ENCODE assay signal across 31 cellular contexts in the genomic region with DNA sequence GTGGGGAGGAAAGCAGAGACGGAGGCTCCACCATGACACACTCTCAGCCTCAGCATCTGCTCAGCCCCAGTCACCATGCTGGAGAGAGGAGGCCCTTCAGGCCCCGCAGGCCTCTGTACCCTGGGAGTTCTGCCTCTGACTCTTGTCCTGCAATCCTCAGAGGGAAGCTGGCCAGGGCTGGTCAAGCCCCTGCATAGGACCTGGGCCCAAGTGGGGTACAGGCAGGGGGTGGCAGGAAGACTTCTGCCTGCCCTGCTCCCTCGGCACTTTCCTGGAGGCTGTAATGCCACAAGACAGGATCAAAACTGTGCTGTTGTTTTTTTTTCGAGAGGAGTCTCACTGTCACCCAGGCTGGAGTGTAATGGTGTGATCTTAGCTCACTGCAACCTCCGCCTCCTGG. TPM values are rescaled to one million over a fixed set of nuclear protein-coding genes. Genes with fewer than 3 reads are reported as not detected.
"Had no signal": no experiment of that assay in that cellular context is flagged by ENCODE, and none has a peak within 500 bp of the region (broad histone marks: within the 10 kb centered on the region; RNA-seq: fewer than 3 reads in every experiment).

No MANE protein-coding gene starts in this region.

- H3K36me3 ChIP-seq: left lung, lower lobe of right lung, ovary, prostate gland, tibial nerve, vagina had no signal

- H3K4me1 ChIP-seq: left lung, lower lobe of right lung, prostate gland, tibial nerve, vagina had no signal

- H3K4me1 Mint-ChIP-seq: mesothelial cell of epicardium; naive B cell; nephron; neural crest cell; stimulated activated naive CD8-positive, alpha-beta T cell treated with anti-CD3 and anti-CD28 coated beads, Interleukin-15, amount 100 ng/mL, for 72 hours had no signal

- H3K27ac ChIP-seq: left lung, lower lobe of right lung, ovary, prostate gland, skin epidermis, tibial nerve, vagina had no signal

- H3K27ac Mint-ChIP-seq: mesothelial cell of epicardium; naive B cell; nephron; stimulated activated naive CD8-positive, alpha-beta T cell treated with anti-CD3 and anti-CD28 coated beads, Interleukin-15, amount 100 ng/mL, for 72 hours; type B pancreatic cell had no signal

- H3K4me3 ChIP-seq: left lung, lower lobe of right lung, ovary, prostate gland, skin epidermis, tibial nerve, vagina had no signal

- DNase-seq: hippocampal formation; kidney; left colon; left lung; lower lobe of right lung; mesendoderm; naive B cell; ovary; retina; right cardiac atrium; stimulated activated CD4-positive, alpha-beta T cell treated with anti-CD3 and anti-CD28 coated beads, Interleukin-12 subunit alpha, Interleukin-12 subunit beta, amount 100 ng/mL, for 4 hours; stimulated activated CD4-positive, alpha-beta T cell treated with anti-CD3 and anti-CD28 coated beads, Interleukin-15, amount 100 ng/mL, for 24 hours; stimulated activated CD4-positive, alpha-beta T cell treated with anti-CD3 and anti-CD28 coated beads, Interleukin-2, amount 100 ng/mL, for 24 hours; stimulated activated CD4-positive, alpha-beta T cell treated with anti-CD3 and anti-CD28 coated beads, Interleukin-4, amount 100 ng/mL, for 1 hour; stimulated activated naive CD4-positive, alpha-beta T cell treated with Interleukin-2 at 50 U/mL for 16 hours; stimulated activated naive CD8-positive, alpha-beta T cell treated with anti-CD3 and anti-CD28 coated beads, Interleukin-15, amount 100 ng/mL, for 72 hours; substantia nigra had no signal

- H3K4me3 Mint-ChIP-seq: mesothelial cell of epicardium; naive B cell; nephron; neural crest cell; stimulated activated naive CD8-positive, alpha-beta T cell treated with anti-CD3 and anti-CD28 coated beads, Interleukin-15, amount 100 ng/mL, for 72 hours; type B pancreatic cell had no signal

- H3K9me3 ChIP-seq: left lung, lower lobe of right lung, ovary, prostate gland, tibial nerve, vagina had no signal

- ATAC-seq: left colon; left lung; sciatic nerve; stimulated activated naive CD8-positive, alpha-beta T cell treated with anti-CD3 and anti-CD28 coated beads, Interleukin-15, amount 100 ng/mL, for 72 hours had no signal

- H3K36me3 Mint-ChIP-seq: mesothelial cell of epicardium, naive B cell, type B pancreatic cell had no signal

- H3K27me3 Mint-ChIP-seq: stimulated activated naive CD8-positive, alpha-beta T cell treated with anti-CD3 and anti-CD28 coated beads, Interleukin-15, amount 100 ng/mL, for 72 hours; type B pancreatic cell had no signal

- H3K9me3 Mint-ChIP-seq: mesothelial cell of epicardium; naive B cell; nephron; neural crest cell; stimulated activated naive CD8-positive, alpha-beta T cell treated with anti-CD3 and anti-CD28 coated beads, Interleukin-15, amount 100 ng/mL, for 72 hours; type B pancreatic cell had no signal

- H3K27me3 ChIP-seq: left lung, ovary, tibial nerve, vagina had no signal

RNA-seq across cellular contexts. Expression of a gene that starts 33.7 kb away (rescaled TPM):
- total RNA-seq: kidney, liver, mesothelial cell of epicardium, mononuclear cell, neural crest cell, omental fat pad, right cardiac atrium, sciatic nerve, temporal lobe, urinary bladder, vagina had no signal
- polyA plus RNA-seq: liver, right cardiac atrium, urinary bladder had no signal

RNA-seq across cellular contexts. Expression of a gene that starts 47.1 kb away (rescaled TPM):
- total RNA-seq: mononuclear cell had no signal
